Comparison of ENCODE assay signal across 1 cellular context in the genomic region with DNA sequence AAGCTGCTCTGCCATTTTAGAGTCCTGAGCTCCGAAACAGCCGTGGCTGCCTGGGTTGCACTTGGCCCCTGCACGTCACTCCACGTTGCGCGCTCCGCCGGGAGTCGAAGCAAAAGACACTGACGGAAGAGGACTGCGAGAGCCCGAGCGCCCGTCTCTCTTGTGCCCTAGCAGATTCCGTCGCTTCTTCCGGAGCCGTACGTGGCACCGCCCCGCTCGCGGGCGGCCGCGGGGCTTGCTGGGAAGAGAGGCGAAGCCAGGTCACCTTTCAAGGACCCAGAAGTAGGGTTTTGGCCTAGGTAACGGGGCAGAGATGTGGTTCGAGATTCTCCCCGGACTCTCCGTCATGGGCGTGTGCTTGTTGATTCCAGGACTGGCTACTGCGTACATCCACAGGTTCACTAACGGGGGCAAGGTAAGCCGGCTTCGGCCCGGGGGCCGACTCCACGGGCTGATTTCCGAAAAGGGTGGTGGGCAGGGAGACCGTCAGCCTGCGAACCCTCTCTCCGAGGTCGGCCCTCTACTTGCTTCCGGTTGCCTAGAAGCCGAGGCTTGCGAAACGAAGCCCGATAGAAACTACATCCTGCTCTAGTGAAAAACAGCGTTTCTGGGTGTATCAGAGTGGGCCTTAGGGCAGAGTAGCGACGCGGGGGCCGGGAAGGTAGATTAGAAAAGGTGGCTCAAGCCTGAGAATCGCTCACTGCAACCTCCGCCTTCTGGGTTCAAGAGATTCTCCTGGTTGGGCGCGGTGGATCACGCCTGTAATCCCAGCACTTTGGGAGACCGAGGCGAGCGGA.
A peak's percentile ranks its signal among the peaks of the same experiment; 100 is the strongest.
TF ChIP-seq lines count a peak whose summit lies in the region.

A gene (plus strand): TSS at position 234 of the 797 bp plus-strand sequence. CDS start 80 bp downstream, at position 314.
A gene (minus strand): TSS at position 135 of the 797 bp plus-strand sequence. CDS start 120 bp downstream, at position 15.

TF ChIP-seq in Ishikawa, 13 proteins besides CTCF, POLR2A, EP300 and RAD21 (continued from another document):
- TF ChIP-seq, protein P1, sequence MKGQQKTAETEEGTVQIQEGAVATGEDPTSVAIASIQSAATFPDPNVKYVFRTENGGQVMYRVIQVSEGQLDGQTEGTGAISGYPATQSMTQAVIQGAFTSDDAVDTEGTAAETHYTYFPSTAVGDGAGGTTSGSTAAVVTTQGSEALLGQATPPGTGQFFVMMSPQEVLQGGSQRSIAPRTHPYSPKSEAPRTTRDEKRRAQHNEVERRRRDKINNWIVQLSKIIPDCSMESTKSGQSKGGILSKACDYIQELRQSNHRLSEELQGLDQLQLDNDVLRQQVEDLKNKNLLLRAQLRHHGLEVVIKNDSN (IDR thresholded peaks at IDR 0.05), result 0 out of 2 replicates have a peak, but pooled peaks have one; percentile 5
